ENCODE assay signal across 1 cellular context in the genomic region with DNA sequence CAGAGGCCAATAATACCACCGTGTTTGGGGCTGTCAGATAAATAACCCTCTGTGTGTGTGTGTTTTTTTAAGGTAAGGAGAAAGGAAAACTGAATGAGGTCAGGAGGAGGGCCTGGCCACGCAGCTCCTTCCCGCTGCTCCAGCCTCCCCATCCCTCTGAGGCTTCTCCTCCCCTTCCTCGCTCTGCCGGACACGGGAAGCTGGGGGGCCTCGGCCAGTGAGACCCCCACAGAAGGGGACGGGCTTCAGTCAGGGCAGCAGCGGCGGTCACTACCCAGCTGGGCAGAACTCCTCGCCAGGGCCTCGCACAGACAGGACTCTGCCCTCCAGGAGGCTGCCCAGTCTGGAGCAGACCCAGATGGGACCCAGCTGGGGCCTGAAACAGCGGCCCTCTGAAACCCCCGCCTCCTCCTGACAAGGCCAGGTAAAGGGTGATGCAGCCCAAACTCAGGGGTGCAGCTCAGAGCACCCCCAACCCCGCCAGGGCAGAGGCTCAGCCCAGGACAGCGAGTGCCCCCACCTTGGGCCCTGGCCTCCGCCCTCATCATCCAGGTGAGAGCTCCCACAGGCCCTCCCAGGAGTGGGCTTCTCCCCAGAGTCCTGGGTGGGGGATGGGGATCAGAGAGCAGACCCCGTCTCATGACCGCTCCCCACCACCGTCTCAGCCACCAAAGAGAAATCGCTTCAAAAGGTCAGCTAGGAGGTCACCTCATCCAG.
TF ChIP-seq lines count a peak whose summit lies in the region.

No MANE protein-coding gene starts in this region.

TF ChIP-seq in HepG2, 621 proteins besides CTCF, POLR2A, EP300 and RAD21 (continued from another document and continues in another):
- TF ChIP-seq E2F1 (CRISPR knock-in tag; IDR thresholded peaks at IDR 0.05) (no peak), CREBL2 (CRISPR knock-in tag; IDR thresholded peaks at IDR 0.05; ENCODE audit: borderline replicate concordance) (no peak), ZXDC (CRISPR knock-in tag; IDR thresholded peaks at IDR 0.05) (no peak), MTF2 (CRISPR knock-in tag; IDR thresholded peaks at IDR 0.05; ENCODE audit: borderline replicate concordance) (peak; percentile 17; the same call in 1 of the 2 replicates), CSRNP2 (CRISPR knock-in tag; conservative IDR thresholded peaks at IDR 0.05; ENCODE audit: low read depth) (no peak), FIP1L1 (IDR thresholded peaks at IDR 0.05; ENCODE audit: borderline replicate concordance, insufficient read depth, low read depth, low read length) (no peak), RNF2 (conservative IDR thresholded peaks at IDR 0.05; ENCODE audit: low read depth) (no peak), ZNF660 (CRISPR knock-in tag; IDR thresholded peaks at IDR 0.05; ENCODE audit: borderline replicate concordance, low read depth) (no peak), TMF1 (CRISPR knock-in tag; IDR thresholded peaks at IDR 0.05; ENCODE audit: low read depth) (no peak), FOXJ3 (CRISPR knock-in tag; IDR thresholded peaks at IDR 0.05; ENCODE audit: borderline replicate concordance) (no peak), ZNF615 (CRISPR knock-in tag; IDR thresholded peaks at IDR 0.05; ENCODE audit: borderline replicate concordance) (no peak), ZEB1 (IDR thresholded peaks at IDR 0.05; ENCODE audit: insufficient replicate concordance, low read depth) (no peak), ZBTB42 (CRISPR knock-in tag; IDR thresholded peaks at IDR 0.05) (0 out of 2 replicates have a peak, but pooled peaks have one; percentile 3), RCOR2 (CRISPR knock-in tag; IDR thresholded peaks at IDR 0.05) (no peak), ZBTB33 (CRISPR knock-in tag; IDR thresholded peaks at IDR 0.05) (no peak), ZNF891 (CRISPR knock-in tag; IDR thresholded peaks at IDR 0.05) (no peak), HES4 (CRISPR knock-in tag; IDR thresholded peaks at IDR 0.05; ENCODE audit: borderline replicate concordance) (0 out of 2 replicates have a peak, but pooled peaks have one; percentile 45), ZBTB2 (CRISPR knock-in tag; IDR thresholded peaks at IDR 0.05; ENCODE audit: low read depth) (no peak), CCDC6 (CRISPR knock-in tag; IDR thresholded peaks at IDR 0.05) (no peak), ZNF768 (CRISPR knock-in tag; IDR thresholded peaks at IDR 0.05) (no peak), MTA3 (CRISPR knock-in tag; IDR thresholded peaks at IDR 0.05) (no peak), EED (CRISPR knock-in tag; IDR thresholded peaks at IDR 0.05) (0 out of 2 replicates have a peak, but pooled peaks have one; percentile 8), FOXK2 (IDR thresholded peaks at IDR 0.05) (no peak), ZSCAN21 (CRISPR knock-in tag; IDR thresholded peaks at IDR 0.05; ENCODE audit: borderline replicate concordance) (no peak), MTF1 (CRISPR knock-in tag; IDR thresholded peaks at IDR 0.05) (no peak), ZNF883 (CRISPR knock-in tag; IDR thresholded peaks at IDR 0.05; ENCODE audit: not compliant biosample characterization) (peak; percentile 5), CBX1 (IDR thresholded peaks at IDR 0.05; ENCODE audit: low read depth) (no peak), CC2D1A (CRISPR knock-in tag; IDR thresholded peaks at IDR 0.05) (no peak), PHF8 (CRISPR knock-in tag; IDR thresholded peaks at IDR 0.05) (peak; percentile 12; the same call in 1 of the 2 replicates), NFIB (CRISPR knock-in tag; IDR thresholded peaks at IDR 0.05; ENCODE audit: borderline replicate concordance) (0 out of 2 replicates have a peak, but pooled peaks have one; percentile 72), LRRFIP1 (CRISPR knock-in tag; conservative IDR thresholded peaks at IDR 0.05) (no peak), ZNF335 (CRISPR knock-in tag; IDR thresholded peaks at IDR 0.05) (no peak), ZNF839 (CRISPR knock-in tag; IDR thresholded peaks at IDR 0.05; ENCODE audit: borderline replicate concordance) (no peak), LCORL (IDR thresholded peaks at IDR 0.05) (no peak), LCORL (CRISPR knock-in tag; IDR thresholded peaks at IDR 0.05) (peak; percentile 12; the same call in 1 of the 2 replicates)
- TF ChIP-seq, protein P1, sequence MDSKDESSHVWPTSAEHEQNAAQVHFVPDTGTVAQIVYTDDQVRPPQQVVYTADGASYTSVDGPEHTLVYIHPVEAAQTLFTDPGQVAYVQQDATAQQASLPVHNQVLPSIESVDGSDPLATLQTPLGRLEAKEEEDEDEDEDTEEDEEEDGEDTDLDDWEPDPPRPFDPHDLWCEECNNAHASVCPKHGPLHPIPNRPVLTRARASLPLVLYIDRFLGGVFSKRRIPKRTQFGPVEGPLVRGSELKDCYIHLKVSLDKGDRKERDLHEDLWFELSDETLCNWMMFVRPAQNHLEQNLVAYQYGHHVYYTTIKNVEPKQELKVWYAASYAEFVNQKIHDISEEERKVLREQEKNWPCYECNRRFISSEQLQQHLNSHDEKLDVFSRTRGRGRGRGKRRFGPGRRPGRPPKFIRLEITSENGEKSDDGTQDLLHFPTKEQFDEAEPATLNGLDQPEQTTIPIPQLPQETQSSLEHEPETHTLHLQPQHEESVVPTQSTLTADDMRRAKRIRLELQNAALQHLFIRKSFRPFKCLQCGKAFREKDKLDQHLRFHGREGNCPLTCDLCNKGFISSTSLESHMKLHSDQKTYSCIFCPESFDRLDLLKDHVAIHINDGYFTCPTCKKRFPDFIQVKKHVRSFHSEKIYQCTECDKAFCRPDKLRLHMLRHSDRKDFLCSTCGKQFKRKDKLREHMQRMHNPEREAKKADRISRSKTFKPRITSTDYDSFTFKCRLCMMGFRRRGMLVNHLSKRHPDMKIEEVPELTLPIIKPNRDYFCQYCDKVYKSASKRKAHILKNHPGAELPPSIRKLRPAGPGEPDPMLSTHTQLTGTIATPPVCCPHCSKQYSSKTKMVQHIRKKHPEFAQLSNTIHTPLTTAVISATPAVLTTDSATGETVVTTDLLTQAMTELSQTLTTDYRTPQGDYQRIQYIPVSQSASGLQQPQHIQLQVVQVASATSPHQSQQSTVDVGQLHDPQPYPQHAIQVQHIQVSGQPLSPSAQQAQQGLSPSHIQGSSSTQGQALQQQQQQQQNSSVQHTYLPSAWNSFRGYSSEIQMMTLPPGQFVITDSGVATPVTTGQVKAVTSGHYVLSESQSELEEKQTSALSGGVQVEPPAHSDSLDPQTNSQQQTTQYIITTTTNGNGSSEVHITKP (CRISPR knock-in tag; IDR thresholded peaks at IDR 0.05; ENCODE audit: low read depth) = no peak
- TF ChIP-seq, protein P2, sequence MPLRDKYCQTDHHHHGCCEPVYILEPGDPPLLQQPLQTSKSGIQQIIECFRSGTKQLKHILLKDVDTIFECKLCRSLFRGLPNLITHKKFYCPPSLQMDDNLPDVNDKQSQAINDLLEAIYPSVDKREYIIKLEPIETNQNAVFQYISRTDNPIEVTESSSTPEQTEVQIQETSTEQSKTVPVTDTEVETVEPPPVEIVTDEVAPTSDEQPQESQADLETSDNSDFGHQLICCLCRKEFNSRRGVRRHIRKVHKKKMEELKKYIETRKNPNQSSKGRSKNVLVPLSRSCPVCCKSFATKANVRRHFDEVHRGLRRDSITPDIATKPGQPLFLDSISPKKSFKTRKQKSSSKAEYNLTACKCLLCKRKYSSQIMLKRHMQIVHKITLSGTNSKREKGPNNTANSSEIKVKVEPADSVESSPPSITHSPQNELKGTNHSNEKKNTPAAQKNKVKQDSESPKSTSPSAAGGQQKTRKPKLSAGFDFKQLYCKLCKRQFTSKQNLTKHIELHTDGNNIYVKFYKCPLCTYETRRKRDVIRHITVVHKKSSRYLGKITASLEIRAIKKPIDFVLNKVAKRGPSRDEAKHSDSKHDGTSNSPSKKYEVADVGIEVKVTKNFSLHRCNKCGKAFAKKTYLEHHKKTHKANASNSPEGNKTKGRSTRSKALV (CRISPR knock-in tag; IDR thresholded peaks at IDR 0.05) = no peak
- TF ChIP-seq, protein P3, sequence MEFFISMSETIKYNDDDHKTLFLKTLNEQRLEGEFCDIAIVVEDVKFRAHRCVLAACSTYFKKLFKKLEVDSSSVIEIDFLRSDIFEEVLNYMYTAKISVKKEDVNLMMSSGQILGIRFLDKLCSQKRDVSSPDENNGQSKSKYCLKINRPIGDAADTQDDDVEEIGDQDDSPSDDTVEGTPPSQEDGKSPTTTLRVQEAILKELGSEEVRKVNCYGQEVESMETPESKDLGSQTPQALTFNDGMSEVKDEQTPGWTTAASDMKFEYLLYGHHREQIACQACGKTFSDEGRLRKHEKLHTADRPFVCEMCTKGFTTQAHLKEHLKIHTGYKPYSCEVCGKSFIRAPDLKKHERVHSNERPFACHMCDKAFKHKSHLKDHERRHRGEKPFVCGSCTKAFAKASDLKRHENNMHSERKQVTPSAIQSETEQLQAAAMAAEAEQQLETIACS (CRISPR knock-in tag; IDR thresholded peaks at IDR 0.05) = no peak
